In genomic region chrX:112694811-112695210, GRCh38 we compare ENCODE assay signal across 30 cellular contexts. TPM values are rescaled to one million over a fixed set of nuclear protein-coding genes. Genes with fewer than 3 reads are reported as not detected.
"Had no signal": no experiment of that assay in that cellular context is flagged by ENCODE, and none has a peak within 500 bp of the region (broad histone marks: within the 10 kb centered on the region; RNA-seq: fewer than 3 reads in every experiment).

No MANE protein-coding gene starts in this region.

- H3K36me3 ChIP-seq: neural progenitor cell, ovary, spleen, stomach, thoracic aorta, thyroid gland, tibial nerve, upper lobe of left lung, vagina had no signal

- H3K27me3 ChIP-seq: neural progenitor cell, ovary, spleen, stomach, thyroid gland, tibial nerve, upper lobe of left lung, vagina had no signal

- FAIRE-seq: urothelium cell line had no signal

- H3K9ac ChIP-seq: neural progenitor cell, parathyroid adenoma had no signal

- H3K4me2 ChIP-seq: neural progenitor cell, smooth muscle cell had no signal

- H3K79me2 ChIP-seq: parathyroid adenoma had no signal

- DNase-seq: natural killer cell; occipital lobe; ovary; posterior cingulate gyrus; psoas muscle; right cardiac atrium; spleen; stimulated activated CD4-positive, alpha-beta T cell treated with anti-CD3 and anti-CD28 coated beads, Interleukin-12 subunit alpha, Interleukin-12 subunit beta, amount 100 ng/mL, for 4 hours; stimulated activated CD4-positive, alpha-beta T cell treated with anti-CD3 and anti-CD28 coated beads, Interleukin-1b, Interleukin-23, amount 100 ng/mL, for 48 hours; stimulated activated CD4-positive, alpha-beta T cell treated with anti-CD3 and anti-CD28 coated beads, Interleukin-4, amount 100 ng/mL, for 1 hour; stimulated activated CD4-positive, alpha-beta T cell treated with anti-CD3 and anti-CD28 coated beads, Interleukin-4, amount 100 ng/mL, for 4 hours; stimulated activated CD8-positive, alpha-beta memory T cell treated with anti-CD3 and anti-CD28 coated beads, Interleukin-4, amount 100 ng/mL, for 48 hours; stimulated activated naive CD4-positive, alpha-beta T cell; stomach; thyroid gland; trophoblast cell; upper lobe of left lung had no signal

- H2AFZ ChIP-seq: neural progenitor cell, parathyroid adenoma had no signal

- H3K9me3 ChIP-seq: ovary, thoracic aorta, thyroid gland, vagina had no signal

- H3K27ac ChIP-seq: neural progenitor cell, ovary, parathyroid adenoma, psoas muscle, skin epidermis, spleen, stomach, thoracic aorta, thyroid gland, tibial nerve, upper lobe of left lung, vagina had no signal

- ATAC-seq: natural killer cell; psoas muscle; right cardiac atrium; sciatic nerve; stimulated activated memory B cell treated with anti-CD40 and anti-IgM and Interleukin-4, amounts not matched to agents 10 μg/mL and 1 μg/mL and 100 μg/mL, for 72 hours had no signal

- H3K4me3 ChIP-seq: neural progenitor cell, ovary, psoas muscle, skin epidermis, smooth muscle cell, spleen, stomach, thoracic aorta, thyroid gland, tibial nerve, upper lobe of left lung, vagina had no signal

- H3K4me1 ChIP-seq: parathyroid adenoma, psoas muscle, spleen, stomach, thyroid gland, tibial nerve, upper lobe of left lung, vagina had no signal

RNA-seq across cellular contexts. Expression of gene LHFPL1, which starts 15.1 kb away (rescaled TPM):
- total RNA-seq: osteoblast, renal cortical epithelial cell, sciatic nerve, stomach, subcutaneous adipose tissue, tibial nerve, vagina had no signal
